In the genomic region with DNA sequence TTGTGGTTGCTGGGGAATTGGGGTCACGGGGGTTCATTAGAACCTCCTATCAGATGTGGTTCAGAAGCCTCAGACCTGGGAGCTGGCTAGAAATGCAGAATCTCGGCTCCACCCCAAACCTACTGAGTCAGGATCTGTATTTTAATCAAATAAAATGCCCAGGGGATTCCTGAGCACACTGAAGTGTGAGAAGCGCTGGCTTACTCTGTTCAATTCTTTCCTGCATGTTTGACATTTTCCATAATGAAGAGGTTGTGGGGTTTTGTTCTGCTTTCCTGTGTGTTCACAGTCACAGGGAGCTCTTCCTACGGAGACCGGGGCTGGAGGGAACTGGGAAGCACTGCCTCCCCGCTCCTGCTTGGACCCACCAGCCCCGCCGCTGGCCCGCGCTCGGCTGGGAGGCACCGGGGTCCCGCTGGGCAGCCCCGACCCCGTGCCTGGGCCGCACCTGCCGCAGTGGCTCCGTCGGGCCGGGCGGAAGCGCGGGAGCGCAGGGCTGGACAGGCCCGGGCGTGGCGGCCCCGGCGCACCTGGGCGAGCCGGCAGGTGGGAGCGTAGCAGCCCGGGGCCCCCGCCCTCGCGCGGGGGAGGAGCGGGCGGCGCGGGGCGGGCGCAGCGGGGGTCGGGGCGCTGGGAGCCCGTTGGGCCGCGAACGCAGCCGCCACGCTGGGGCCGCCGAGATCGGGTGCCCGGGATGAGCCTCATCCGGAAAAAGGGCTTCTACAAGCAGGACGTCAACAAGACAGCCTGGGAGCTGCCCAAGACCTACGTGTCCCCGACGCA, we compare ENCODE assay signal across 1 cellular context.
TF ChIP-seq lines count a peak whose summit lies in the region.

TSS of gene MAPK13 (plus strand) at position 625 of the 783 bp plus-strand sequence. CDS start at position 695, 70 bp downstream.

TF ChIP-seq in HepG2, 621 proteins besides CTCF, POLR2A, EP300 and RAD21 (continued from another document):
- TF ChIP-seq HOXD1 (CRISPR knock-in tag; IDR thresholded peaks at IDR 0.05) = 0 out of 2 replicates have a peak, but pooled peaks have one; percentile 19
- TF ChIP-seq ZNF224 (CRISPR knock-in tag; IDR thresholded peaks at IDR 0.05) = no peak
- no peak for TF ChIP-seq TRAFD1 (CRISPR knock-in tag; IDR thresholded peaks at IDR 0.05; ENCODE audit: borderline replicate concordance)
- 0 out of 2 replicates have a peak, but pooled peaks have one; percentile 60 for TF ChIP-seq ZNF441 (CRISPR knock-in tag; IDR thresholded peaks at IDR 0.05; ENCODE audit: borderline replicate concordance)
- no peak for TF ChIP-seq RAD51 (IDR thresholded peaks at IDR 0.05; ENCODE audit: borderline replicate concordance)
- TF ChIP-seq RBFOX2 (IDR thresholded peaks at IDR 0.05; ENCODE audit: low read depth, low read length) = peak; percentile 74
- TF ChIP-seq, protein P1, sequence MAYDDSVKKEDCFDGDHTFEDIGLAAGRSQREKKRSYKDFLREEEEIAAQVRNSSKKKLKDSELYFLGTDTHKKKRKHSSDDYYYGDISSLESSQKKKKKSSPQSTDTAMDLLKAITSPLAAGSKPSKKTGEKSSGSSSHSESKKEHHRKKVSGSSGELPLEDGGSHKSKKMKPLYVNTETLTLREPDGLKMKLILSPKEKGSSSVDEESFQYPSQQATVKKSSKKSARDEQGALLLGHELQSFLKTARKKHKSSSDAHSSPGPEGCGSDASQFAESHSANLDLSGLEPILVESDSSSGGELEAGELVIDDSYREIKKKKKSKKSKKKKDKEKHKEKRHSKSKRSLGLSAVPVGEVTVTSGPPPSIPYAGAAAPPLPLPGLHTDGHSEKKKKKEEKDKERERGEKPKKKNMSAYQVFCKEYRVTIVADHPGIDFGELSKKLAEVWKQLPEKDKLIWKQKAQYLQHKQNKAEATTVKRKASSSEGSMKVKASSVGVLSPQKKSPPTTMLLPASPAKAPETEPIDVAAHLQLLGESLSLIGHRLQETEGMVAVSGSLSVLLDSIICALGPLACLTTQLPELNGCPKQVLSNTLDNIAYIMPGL (CRISPR knock-in tag; IDR thresholded peaks at IDR 0.05; ENCODE audit: borderline replicate concordance in 1 of 2, low read depth in 1 of 2) = 0 out of 4 replicates have a peak, but pooled peaks of 1 of the 2 experiments have one; percentile 16
- 0 out of 2 replicates have a peak, but pooled peaks have one; percentile 7 for TF ChIP-seq RFXAP (CRISPR knock-in tag; IDR thresholded peaks at IDR 0.05; ENCODE audit: borderline replicate concordance)
- no peak for TF ChIP-seq ZNF264 (CRISPR knock-in tag; IDR thresholded peaks at IDR 0.05)
- TF ChIP-seq MIXL1 (CRISPR knock-in tag; IDR thresholded peaks at IDR 0.05) = no peak
- TF ChIP-seq, protein P2, sequence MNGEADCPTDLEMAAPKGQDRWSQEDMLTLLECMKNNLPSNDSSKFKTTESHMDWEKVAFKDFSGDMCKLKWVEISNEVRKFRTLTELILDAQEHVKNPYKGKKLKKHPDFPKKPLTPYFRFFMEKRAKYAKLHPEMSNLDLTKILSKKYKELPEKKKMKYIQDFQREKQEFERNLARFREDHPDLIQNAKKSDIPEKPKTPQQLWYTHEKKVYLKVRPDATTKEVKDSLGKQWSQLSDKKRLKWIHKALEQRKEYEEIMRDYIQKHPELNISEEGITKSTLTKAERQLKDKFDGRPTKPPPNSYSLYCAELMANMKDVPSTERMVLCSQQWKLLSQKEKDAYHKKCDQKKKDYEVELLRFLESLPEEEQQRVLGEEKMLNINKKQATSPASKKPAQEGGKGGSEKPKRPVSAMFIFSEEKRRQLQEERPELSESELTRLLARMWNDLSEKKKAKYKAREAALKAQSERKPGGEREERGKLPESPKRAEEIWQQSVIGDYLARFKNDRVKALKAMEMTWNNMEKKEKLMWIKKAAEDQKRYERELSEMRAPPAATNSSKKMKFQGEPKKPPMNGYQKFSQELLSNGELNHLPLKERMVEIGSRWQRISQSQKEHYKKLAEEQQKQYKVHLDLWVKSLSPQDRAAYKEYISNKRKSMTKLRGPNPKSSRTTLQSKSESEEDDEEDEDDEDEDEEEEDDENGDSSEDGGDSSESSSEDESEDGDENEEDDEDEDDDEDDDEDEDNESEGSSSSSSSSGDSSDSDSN (CRISPR knock-in tag; IDR thresholded peaks at IDR 0.05) = no peak; the same call in 1 of the 2 replicates
- TF ChIP-seq ZNF883 (CRISPR knock-in tag; IDR thresholded peaks at IDR 0.05; ENCODE audit: not compliant biosample characterization) = no peak
TF ChIP-seq in HepG2: peak in this region for 37.
